Comparison of ENCODE assay signal across 6 cellular contexts in the genomic region with DNA sequence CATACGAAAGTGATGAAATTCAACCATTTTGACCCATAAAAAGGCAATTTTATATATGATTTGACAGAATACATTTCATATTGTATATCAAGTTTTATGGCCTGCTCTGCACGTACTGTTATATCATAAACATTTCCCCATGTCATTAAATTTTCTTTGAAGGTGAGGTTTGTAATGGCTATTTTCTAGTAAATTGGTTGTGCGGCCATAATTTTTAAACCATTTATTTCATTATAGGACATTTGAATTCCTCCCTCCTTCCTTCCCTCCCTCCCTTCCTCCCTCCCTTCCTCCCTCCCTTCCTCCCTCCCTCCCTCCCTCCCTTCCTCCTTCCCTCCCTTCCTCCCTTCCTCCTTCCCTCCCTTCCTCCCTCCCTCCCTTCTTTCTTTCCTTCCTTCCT.
"Had no signal": no experiment of that assay in that cellular context is flagged by ENCODE, and none has a peak within 500 bp of the region (broad histone marks: within the 10 kb centered on the region; RNA-seq: fewer than 3 reads in every experiment).

No MANE protein-coding gene starts in this region.

- H3K4me2 ChIP-seq: KMS-11 had no signal

- H3K9ac ChIP-seq: KMS-11 had no signal

- DNase-seq: IMR-90, KBM-7, KG1 had no signal

- H3K27ac ChIP-seq: HL-60, KMS-11 had no signal

- FAIRE-seq: HTR-8/SVneo had no signal
